In the genomic region with DNA sequence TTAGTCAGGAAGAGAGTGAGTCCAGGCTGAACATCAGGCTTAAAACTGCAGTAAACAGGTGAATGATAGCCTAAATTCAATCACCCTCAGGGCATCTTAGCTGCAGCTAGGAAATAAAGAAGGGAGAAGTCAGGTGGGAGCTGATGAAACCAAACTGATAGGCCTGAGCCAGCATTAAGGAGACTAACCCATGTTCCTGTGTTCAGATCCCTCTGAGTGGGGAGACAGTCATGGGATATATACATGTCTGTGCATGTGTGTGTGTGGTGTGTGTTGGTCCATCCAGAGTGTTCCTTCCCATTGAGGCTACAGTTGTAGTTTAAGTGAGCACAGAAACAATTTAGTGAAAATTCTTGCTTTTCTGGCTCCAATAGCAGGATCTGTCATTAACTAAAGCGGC, we compare ENCODE assay signal across 1 cellular context.
TF ChIP-seq lines count a peak whose summit lies in the region.

No MANE protein-coding gene starts in this region.

TF ChIP-seq in GM23338, 12 proteins besides CTCF, POLR2A, EP300 and RAD21 (continued from another document):
- TF ChIP-seq, protein P1, sequence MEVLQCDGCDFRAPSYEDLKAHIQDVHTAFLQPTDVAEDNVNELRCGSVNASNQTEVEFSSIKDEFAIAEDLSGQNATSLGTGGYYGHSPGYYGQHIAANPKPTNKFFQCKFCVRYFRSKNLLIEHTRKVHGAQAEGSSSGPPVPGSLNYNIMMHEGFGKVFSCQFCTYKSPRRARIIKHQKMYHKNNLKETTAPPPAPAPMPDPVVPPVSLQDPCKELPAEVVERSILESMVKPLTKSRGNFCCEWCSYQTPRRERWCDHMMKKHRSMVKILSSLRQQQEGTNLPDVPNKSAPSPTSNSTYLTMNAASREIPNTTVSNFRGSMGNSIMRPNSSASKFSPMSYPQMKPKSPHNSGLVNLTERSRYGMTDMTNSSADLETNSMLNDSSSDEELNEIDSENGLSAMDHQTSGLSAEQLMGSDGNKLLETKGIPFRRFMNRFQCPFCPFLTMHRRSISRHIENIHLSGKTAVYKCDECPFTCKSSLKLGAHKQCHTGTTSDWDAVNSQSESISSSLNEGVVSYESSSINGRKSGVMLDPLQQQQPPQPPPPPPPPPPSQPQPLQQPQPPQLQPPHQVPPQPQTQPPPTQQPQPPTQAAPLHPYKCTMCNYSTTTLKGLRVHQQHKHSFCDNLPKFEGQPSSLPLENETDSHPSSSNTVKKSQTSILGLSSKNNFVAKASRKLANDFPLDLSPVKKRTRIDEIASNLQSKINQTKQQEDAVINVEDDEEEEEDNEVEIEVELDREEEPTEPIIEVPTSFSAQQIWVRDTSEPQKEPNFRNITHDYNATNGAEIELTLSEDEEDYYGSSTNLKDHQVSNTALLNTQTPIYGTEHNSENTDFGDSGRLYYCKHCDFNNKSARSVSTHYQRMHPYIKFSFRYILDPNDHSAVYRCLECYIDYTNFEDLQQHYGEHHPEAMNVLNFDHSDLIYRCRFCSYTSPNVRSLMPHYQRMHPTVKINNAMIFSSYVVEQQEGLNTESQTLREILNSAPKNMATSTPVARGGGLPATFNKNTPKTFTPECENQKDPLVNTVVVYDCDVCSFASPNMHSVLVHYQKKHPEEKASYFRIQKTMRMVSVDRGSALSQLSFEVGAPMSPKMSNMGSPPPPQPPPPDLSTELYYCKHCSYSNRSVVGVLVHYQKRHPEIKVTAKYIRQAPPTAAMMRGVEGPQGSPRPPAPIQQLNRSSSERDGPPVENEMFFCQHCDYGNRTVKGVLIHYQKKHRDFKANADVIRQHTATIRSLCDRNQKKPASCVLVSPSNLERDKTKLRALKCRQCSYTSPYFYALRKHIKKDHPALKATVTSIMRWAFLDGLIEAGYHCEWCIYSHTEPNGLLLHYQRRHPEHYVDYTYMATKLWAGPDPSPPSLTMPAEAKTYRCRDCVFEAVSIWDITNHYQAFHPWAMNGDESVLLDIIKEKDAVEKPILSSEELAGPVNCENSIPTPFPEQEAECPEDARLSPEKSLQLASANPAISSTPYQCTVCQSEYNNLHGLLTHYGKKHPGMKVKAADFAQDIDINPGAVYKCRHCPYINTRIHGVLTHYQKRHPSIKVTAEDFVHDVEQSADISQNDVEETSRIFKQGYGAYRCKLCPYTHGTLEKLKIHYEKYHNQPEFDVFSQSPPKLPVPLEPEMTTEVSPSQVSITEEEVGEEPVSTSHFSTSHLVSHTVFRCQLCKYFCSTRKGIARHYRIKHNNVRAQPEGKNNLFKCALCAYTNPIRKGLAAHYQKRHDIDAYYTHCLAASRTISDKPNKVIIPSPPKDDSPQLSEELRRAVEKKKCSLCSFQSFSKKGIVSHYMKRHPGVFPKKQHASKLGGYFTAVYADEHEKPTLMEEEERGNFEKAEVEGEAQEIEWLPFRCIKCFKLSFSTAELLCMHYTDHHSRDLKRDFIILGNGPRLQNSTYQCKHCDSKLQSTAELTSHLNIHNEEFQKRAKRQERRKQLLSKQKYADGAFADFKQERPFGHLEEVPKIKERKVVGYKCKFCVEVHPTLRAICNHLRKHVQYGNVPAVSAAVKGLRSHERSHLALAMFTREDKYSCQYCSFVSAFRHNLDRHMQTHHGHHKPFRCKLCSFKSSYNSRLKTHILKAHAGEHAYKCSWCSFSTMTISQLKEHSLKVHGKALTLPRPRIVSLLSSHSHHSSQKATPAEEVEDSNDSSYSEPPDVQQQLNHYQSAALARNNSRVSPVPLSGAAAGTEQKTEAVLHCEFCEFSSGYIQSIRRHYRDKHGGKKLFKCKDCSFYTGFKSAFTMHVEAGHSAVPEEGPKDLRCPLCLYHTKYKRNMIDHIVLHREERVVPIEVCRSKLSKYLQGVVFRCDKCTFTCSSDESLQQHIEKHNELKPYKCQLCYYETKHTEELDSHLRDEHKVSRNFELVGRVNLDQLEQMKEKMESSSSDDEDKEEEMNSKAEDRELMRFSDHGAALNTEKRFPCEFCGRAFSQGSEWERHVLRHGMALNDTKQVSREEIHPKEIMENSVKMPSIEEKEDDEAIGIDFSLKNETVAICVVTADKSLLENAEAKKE (CRISPR knock-in tag; IDR thresholded peaks at IDR 0.05), result no peak
- no peak for TF ChIP-seq EZH2phosphoT487 (IDR thresholded peaks at IDR 0.05; ENCODE audit: unreplicated experiment)
- TF ChIP-seq REST (IDR thresholded peaks at IDR 0.05; ENCODE audit: unreplicated experiment), result no peak
